Comparison of ENCODE assay signal across 8 cellular contexts in genomic region chr22:46250783-46251125, GRCh38. TPM values are rescaled to one million over a fixed set of nuclear protein-coding genes. Genes with fewer than 3 reads are reported as not detected.
DNase-seq lines count a peak whose midpoint lies in the region; ATAC-seq and TF ChIP-seq lines count a peak whose summit lies in the region.

No MANE protein-coding gene starts in this region.

- H3K4me2 ChIP-seq in SK-N-SH = peak overlapping the region; percentile 98

- no peaks in the 10 kb centered on the region for H3K9me3 ChIP-seq in SK-N-SH
- no peaks in the 10 kb centered on the region for H3K9me3 ChIP-seq in MG63
- no peaks in the 10 kb centered on the region for H3K9me3 ChIP-seq in mononuclear cell (ENCODE audit: low read depth, low read length)

- TF ChIP-seq EP300 in SK-N-SH (IDR thresholded peaks at IDR 0.05; ENCODE audit: borderline replicate concordance in 1 of 2, low read depth in 1 of 2, low read length in 1 of 2) = no peak

- H3K4me3 ChIP-seq in SK-N-SH (ENCODE audit: low read depth in 2 of 2, low read length in 1 of 2) (peak overlapping the region; percentile 91 to 93), MG63 (peak overlapping the region; percentile 91), choroid plexus epithelial cell (ENCODE audit: low read depth, low read length) (peak overlapping the region; percentile 91), mononuclear cell (ENCODE audit: low read length) (peak overlapping the region; percentile 66)

- H3K36me3 ChIP-seq in SK-N-SH (replicated peaks in 1 of 2; ENCODE audit: control insufficient read depth in 1 of 2, insufficient read depth in 2 of 2, low read length in 1 of 2) (peaks cover 3 to 5% of the 10 kb centered on the region in 2 experiments), MG63 (no peaks in the 10 kb centered on the region)

- H3K27me3 ChIP-seq in SK-N-SH (ENCODE audit: insufficient read depth) (no peaks in the 10 kb centered on the region), MG63 (no peaks in the 10 kb centered on the region), mononuclear cell (ENCODE audit: insufficient read depth, low read length) (no peaks in the 10 kb centered on the region)

- peaks cover 5% of the 10 kb centered on the region for H3F3A ChIP-seq in SK-N-SH (replicated peaks; ENCODE audit: insufficient read depth)

- no peaks in the 10 kb centered on the region for H4K20me1 ChIP-seq in SK-N-SH (ENCODE audit: insufficient read depth)

- H2AFZ ChIP-seq in SK-N-SH (ENCODE audit: low read depth) = peak overlapping the region; percentile 79; the same call in 1 of the 2 replicates

- H3K9me2 ChIP-seq in SK-N-SH = no peaks in the 10 kb centered on the region

- peaks cover 0 to 43% of the 10 kb centered on the region in 2 experiments; a peak in 3 of 4 replicates for H3K4me1 ChIP-seq in SK-N-SH (ENCODE audit: control insufficient read depth in 1 of 2, insufficient read depth in 2 of 2, low read depth in 1 of 2, low read length in 1 of 2)
- H3K4me1 ChIP-seq in mononuclear cell (ENCODE audit: insufficient read depth, low read length) = peaks cover 23% of the 10 kb centered on the region

- ATAC-seq in SK-N-SH treated with all-trans-retinoic acid at 6 μM for 48 hours = no peak; the same call in 2 of the 3 replicates

- CTCF ChIA-PET in SK-N-SH (lab: Yijun Ruan, JAX) = interaction anchor here (0.7 to 1.2 kb wide), 4 partner anchors 27 to 134 kb away, joined by 3 to 4 read pairs (median 4); partner anchors contain the start of gene GTSE1

- peaks cover 30% of the 10 kb centered on the region for H3K79me2 ChIP-seq in SK-N-SH (ENCODE audit: insufficient read depth)

- peak overlapping the region; percentile 80 for H3K9ac ChIP-seq in SK-N-SH

- WGBS in SK-N-SH (ENCODE audit: low lambda C conversion rate) = 21% methylated on average over 21 of the region's 25 CpGs

- DNase-seq in SK-N-SH (no peak), MG63 (no peak), choroid plexus epithelial cell (ENCODE audit: low read depth) (no peak), hypothalamus (lab: John Stamatoyannopoulos, UW) (no peak), COLO829 (ENCODE audit: low spot score) (no peak), dermis blood vessel endothelial cell (no peak)

- TF ChIP-seq RAD21 in SK-N-SH (IDR thresholded peaks at IDR 0.05; ENCODE audit: low read length) = no peak

- H3K27ac ChIP-seq in SK-N-SH (ENCODE audit: low read depth in 2 of 2, low read length in 1 of 2) = peak overlapping the region in 1 of 2 experiments; percentile 92; a peak in 2 of 4 replicates

- TF ChIP-seq CTCF in SK-N-SH (IDR thresholded peaks at IDR 0.05) (no peak), choroid plexus epithelial cell (conservative IDR thresholded peaks at IDR 0.05; ENCODE audit: low read depth, low read length) (no peak)

- POLR2A ChIA-PET in SK-N-SH (lab: Yijun Ruan, JAX) = interaction anchor here (0.9 to 1.9 kb wide), 3 partner anchors 10 to 40 kb away, joined by 5 to 12 read pairs (median 6); partner anchors contain the start of gene TTC38

TF ChIP-seq in SK-N-SH, 30 proteins besides CTCF, POLR2A, EP300 and RAD21 (continues in another document):
- no peak for TF ChIP-seq CHD2 (IDR thresholded peaks at IDR 0.05; ENCODE audit: low read length, partially characterized antibody)
- no peak for TF ChIP-seq MEF2A (IDR thresholded peaks at IDR 0.05; ENCODE audit: borderline replicate concordance, low read depth)
- no peak for TF ChIP-seq PBX3 (IDR thresholded peaks at IDR 0.05)
- no peak for TF ChIP-seq FOXJ3 (CRISPR knock-in tag; IDR thresholded peaks at IDR 0.05)
- TF ChIP-seq TEAD4 (IDR thresholded peaks at IDR 0.05; ENCODE audit: borderline replicate concordance, insufficient read depth) = no peak

TF ChIP-seq in SK-N-SH treated with all-trans-retinoic acid at 6 μM for 48 hours, 23 proteins besides CTCF, POLR2A, EP300 and RAD21 (continues in another document):
- no peak for TF ChIP-seq ZFP30 (CRISPR knock-in tag; IDR thresholded peaks at IDR 0.05)
- TF ChIP-seq, protein P1, sequence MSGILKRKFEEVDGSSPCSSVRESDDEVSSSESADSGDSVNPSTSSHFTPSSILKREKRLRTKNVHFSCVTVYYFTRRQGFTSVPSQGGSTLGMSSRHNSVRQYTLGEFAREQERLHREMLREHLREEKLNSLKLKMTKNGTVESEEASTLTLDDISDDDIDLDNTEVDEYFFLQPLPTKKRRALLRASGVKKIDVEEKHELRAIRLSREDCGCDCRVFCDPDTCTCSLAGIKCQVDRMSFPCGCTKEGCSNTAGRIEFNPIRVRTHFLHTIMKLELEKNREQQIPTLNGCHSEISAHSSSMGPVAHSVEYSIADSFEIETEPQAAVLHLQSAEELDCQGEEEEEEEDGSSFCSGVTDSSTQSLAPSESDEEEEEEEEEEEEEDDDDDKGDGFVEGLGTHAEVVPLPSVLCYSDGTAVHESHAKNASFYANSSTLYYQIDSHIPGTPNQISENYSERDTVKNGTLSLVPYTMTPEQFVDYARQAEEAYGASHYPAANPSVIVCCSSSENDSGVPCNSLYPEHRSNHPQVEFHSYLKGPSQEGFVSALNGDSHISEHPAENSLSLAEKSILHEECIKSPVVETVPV (CRISPR knock-in tag; IDR thresholded peaks at IDR 0.05) = no peak
- TF ChIP-seq, protein P2, sequence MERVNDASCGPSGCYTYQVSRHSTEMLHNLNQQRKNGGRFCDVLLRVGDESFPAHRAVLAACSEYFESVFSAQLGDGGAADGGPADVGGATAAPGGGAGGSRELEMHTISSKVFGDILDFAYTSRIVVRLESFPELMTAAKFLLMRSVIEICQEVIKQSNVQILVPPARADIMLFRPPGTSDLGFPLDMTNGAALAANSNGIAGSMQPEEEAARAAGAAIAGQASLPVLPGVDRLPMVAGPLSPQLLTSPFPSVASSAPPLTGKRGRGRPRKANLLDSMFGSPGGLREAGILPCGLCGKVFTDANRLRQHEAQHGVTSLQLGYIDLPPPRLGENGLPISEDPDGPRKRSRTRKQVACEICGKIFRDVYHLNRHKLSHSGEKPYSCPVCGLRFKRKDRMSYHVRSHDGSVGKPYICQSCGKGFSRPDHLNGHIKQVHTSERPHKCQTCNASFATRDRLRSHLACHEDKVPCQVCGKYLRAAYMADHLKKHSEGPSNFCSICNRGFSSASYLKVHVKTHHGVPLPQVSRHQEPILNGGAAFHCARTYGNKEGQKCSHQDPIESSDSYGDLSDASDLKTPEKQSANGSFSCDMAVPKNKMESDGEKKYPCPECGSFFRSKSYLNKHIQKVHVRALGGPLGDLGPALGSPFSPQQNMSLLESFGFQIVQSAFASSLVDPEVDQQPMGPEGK (CRISPR knock-in tag; IDR thresholded peaks at IDR 0.05; ENCODE audit: borderline replicate concordance) = no peak
- TF ChIP-seq CSDC2 (CRISPR knock-in tag; IDR thresholded peaks at IDR 0.05) = no peak
- no peak for TF ChIP-seq ZFP3 (CRISPR knock-in tag; IDR thresholded peaks at IDR 0.05)
- TF ChIP-seq TSHZ2 (CRISPR knock-in tag; IDR thresholded peaks at IDR 0.05) = no peak

RNA-seq across cellular contexts. Expression of gene CDPF1, which starts 0.7 kb away (rescaled TPM):
- polyA plus RNA-seq in SK-N-SH (2012; rRNA removed) = 25.3 and 29.0 TPM in 2 replicates
- 14.3 and 15.7 TPM in 2 replicates for polyA plus RNA-seq in SK-N-SH (2012; cell fraction: cytosol; rRNA removed)
- 62.8 and 66.9 TPM in 2 replicates for polyA plus RNA-seq in SK-N-SH (2012; cell fraction: nucleus; rRNA removed)
- 21.5 and 26.2 TPM in 2 replicates for total RNA-seq in MG63 (2014; rRNA removed; shearing (Covaris generic); ENCODE audit: low replicate concordance)
- total RNA-seq in mononuclear cell (1.6 TPM), dermis blood vessel endothelial cell (10.6 and 12.4 TPM in 2 replicates)

RNA-seq across cellular contexts. Expression of gene PKDREJ, which starts 12.4 kb away (rescaled TPM):
- polyA plus RNA-seq in SK-N-SH (2012; rRNA removed) = 0.02 TPM in 1 of 2 replicates, not detected in the other
- polyA plus RNA-seq in SK-N-SH (2012; cell fraction: cytosol; rRNA removed) = under 0.01 and 0.01 TPM in 2 replicates
- 0.01 TPM in 1 of 2 replicates, not detected in the other for polyA plus RNA-seq in SK-N-SH (2012; cell fraction: nucleus; rRNA removed)
- not detected in 2 replicates for total RNA-seq in MG63 (2014; rRNA removed; shearing (Covaris generic); ENCODE audit: low replicate concordance)
- total RNA-seq in mononuclear cell (under 0.01 TPM), dermis blood vessel endothelial cell (under 0.01 TPM in 1 of 2 replicates, not detected in the other)

RNA-seq across cellular contexts. Expression of gene TTC38, which starts 17.1 kb away (rescaled TPM):
- 24.0 and 25.6 TPM in 2 replicates for polyA plus RNA-seq in SK-N-SH (2012; rRNA removed)
- polyA plus RNA-seq in SK-N-SH (2012; cell fraction: cytosol; rRNA removed) = 11.2 and 17.9 TPM in 2 replicates
- 46.5 and 49.2 TPM in 2 replicates for polyA plus RNA-seq in SK-N-SH (2012; cell fraction: nucleus; rRNA removed)
- 21.3 and 36.3 TPM in 2 replicates for total RNA-seq in MG63 (2014; rRNA removed; shearing (Covaris generic); ENCODE audit: low replicate concordance)
- total RNA-seq in mononuclear cell (16.3 TPM), dermis blood vessel endothelial cell (34.9 and 50.9 TPM in 2 replicates)

RNA-seq across cellular contexts. Expression of gene GTSE1, which starts 45.9 kb away (rescaled TPM):
- polyA plus RNA-seq in SK-N-SH (2012; rRNA removed) = 9.4 and 12.2 TPM in 2 replicates
- polyA plus RNA-seq in SK-N-SH (2012; cell fraction: cytosol; rRNA removed) = 6.1 and 7.7 TPM in 2 replicates
- polyA plus RNA-seq in SK-N-SH (2012; cell fraction: nucleus; rRNA removed) = 28.1 and 31.7 TPM in 2 replicates
- 25.3 and 25.4 TPM in 2 replicates for total RNA-seq in MG63 (2014; rRNA removed; shearing (Covaris generic); ENCODE audit: low replicate concordance)
- 0.52 TPM for total RNA-seq in mononuclear cell
- 2.7 and 15.6 TPM in 2 replicates for total RNA-seq in dermis blood vessel endothelial cell
